ENCODE assay signal across 18 cellular contexts in the genomic region with DNA sequence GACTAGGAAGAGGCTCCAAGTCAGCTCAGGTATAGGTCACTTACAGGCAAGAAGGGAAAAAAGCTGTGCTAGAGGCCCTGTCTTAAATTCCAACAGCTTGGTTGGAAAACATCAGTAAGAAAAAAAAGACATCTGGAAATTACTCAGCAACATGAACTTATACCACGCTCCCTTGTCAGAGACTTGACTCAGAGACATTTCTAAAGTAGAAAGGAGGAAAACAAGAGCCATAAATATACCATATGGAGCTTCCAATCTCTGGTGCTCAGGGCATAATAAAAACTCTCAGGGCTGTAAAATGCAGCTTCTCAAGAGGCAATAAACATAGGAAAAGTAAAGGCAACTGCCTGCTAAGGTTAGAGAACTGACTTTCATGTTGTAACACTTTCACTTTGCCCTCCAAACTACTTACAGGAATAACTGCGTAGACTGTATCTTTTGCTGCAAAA. TPM values are rescaled to one million over a fixed set of nuclear protein-coding genes. Genes with fewer than 3 reads are reported as not detected.
DNase-seq lines count a peak whose midpoint lies in the region; ATAC-seq, FAIRE-seq and TF ChIP-seq lines count a peak whose summit lies in the region.
"Had no signal": no experiment of that assay in that cellular context is flagged by ENCODE, and none has a peak within 500 bp of the region (broad histone marks: within the 10 kb centered on the region; RNA-seq: fewer than 3 reads in every experiment).

No MANE protein-coding gene starts in this region.

- no peak for DNase-seq in activated T-cell treated with anti-CD3 and anti-CD28 coated beads, Interleukin-2, amount 50 U/mL, for 72 hours
- DNase-seq in activated T-cell treated with anti-CD3 and anti-CD28 coated beads, Interleukin-2, amount 50 U/mL, for 4 hours = no peak
- no peak for DNase-seq in PC-9
- peak; percentile 16 for DNase-seq in fibroblast of pulmonary artery (ENCODE audit: low read depth)
- no peak for DNase-seq in stimulated activated naive B cell treated with anti-CD40 and anti-IgM and Interleukin-4, amounts not matched to agents 10 μg/mL and 1 μg/mL and 100 μg/mL, for 72 hours
- DNase-seq in GM12892 (ENCODE audit: insufficient read length) = no peak
- no peak for DNase-seq in NCI-H526 (lab: John Stamatoyannopoulos, UW)
- no peak for DNase-seq in 8988T
- DNase-seq: adrenal gland; AML-193; effector CD8-positive, alpha-beta T cell; NCI-H1092 treated with DMSO at 0.1 percent for 48 hours; NCI-H446 treated with DMSO at 0.1 percent for 48 hours; RPMI8226; stimulated activated CD4-positive, alpha-beta T cell treated with anti-CD3 and anti-CD28 coated beads, Interleukin-15, amount 100 ng/mL, for 24 hours; T-helper 9 cell had no signal

- 0 out of 2 replicates have a peak, but pooled peaks cover 4% of the 10 kb centered on the region for H3K4me1 ChIP-seq in PC-9 (replicated peaks; ENCODE audit: insufficient read depth)
- H3K4me1 ChIP-seq: adrenal gland had no signal

- H3K4me2 ChIP-seq in PC-9 = no peak overlapping the region

- peak; percentile 27 to 44 for ATAC-seq in activated T-cell treated with anti-CD3 and anti-CD28 coated beads, Interleukin-2, amount 50 U/mL, for 72 hours (replicated peaks in 1 of 2)
- ATAC-seq in activated T-cell treated with anti-CD3 and anti-CD28 coated beads, Interleukin-2, amount 50 U/mL, for 4 hours = no peak
- ATAC-seq in stimulated activated naive B cell treated with anti-CD40 and anti-IgM and Interleukin-4, amounts not matched to agents 10 μg/mL and 1 μg/mL and 100 μg/mL, for 72 hours (replicated peaks) = no peak
- ATAC-seq: HCT116 had no signal

- TF ChIP-seq CTCF in PC-9 (conservative IDR thresholded peaks at IDR 0.05) = no peak
- TF ChIP-seq CTCF in fibroblast of pulmonary artery (IDR thresholded peaks at IDR 0.05; ENCODE audit: low read length, missing control alignments) = no peak

- FAIRE-seq in GM12892 (lab: Jason Lieb, UNC) = no peak

- H3K4me3 Mint-ChIP-seq in activated T-cell treated with anti-CD3 and anti-CD28 coated beads, Interleukin-2, amount 50 U/mL, for 72 hours = no peak overlapping the region
- no peak overlapping the region for H3K4me3 Mint-ChIP-seq in activated T-cell treated with anti-CD3 and anti-CD28 coated beads, Interleukin-2, amount 50 U/mL, for 4 hours
- H3K4me3 Mint-ChIP-seq in stimulated activated naive B cell treated with anti-CD40 and anti-IgM and Interleukin-4, amounts not matched to agents 10 μg/mL and 1 μg/mL and 100 μg/mL, for 72 hours = no peak overlapping the region

- intact Hi-C loops in PC-9 (cut with micrococcal nuclease; ENCODE audit: unreplicated experiment) = no loop called here

- peaks cover 11% of the 10 kb centered on the region; the same call in 1 of the 2 replicates for H3F3A ChIP-seq in PC-9 (ENCODE audit: insufficient read depth, low read depth)

- H3K9me3 Mint-ChIP-seq in activated T-cell treated with anti-CD3 and anti-CD28 coated beads, Interleukin-2, amount 50 U/mL, for 72 hours = peaks cover 2 to 3% of the 10 kb centered on the region in 2 donors
- H3K9me3 Mint-ChIP-seq in activated T-cell treated with anti-CD3 and anti-CD28 coated beads, Interleukin-2, amount 50 U/mL, for 4 hours = peaks cover 5% of the 10 kb centered on the region
- H3K9me3 Mint-ChIP-seq in stimulated activated naive B cell treated with anti-CD40 and anti-IgM and Interleukin-4, amounts not matched to agents 10 μg/mL and 1 μg/mL and 100 μg/mL, for 72 hours = peaks cover 4 to 7% of the 10 kb centered on the region in 2 donors

- BruUV-seq in PC-9 (replicated peaks; lab: Mats Ljungman, UMichigan) = no TSS peak

- peaks cover 16 to 30% of the 10 kb centered on the region in 2 donors for H3K36me3 Mint-ChIP-seq in activated T-cell treated with anti-CD3 and anti-CD28 coated beads, Interleukin-2, amount 50 U/mL, for 72 hours (ENCODE audit: insufficient read depth in 2 of 2)
- H3K36me3 Mint-ChIP-seq in activated T-cell treated with anti-CD3 and anti-CD28 coated beads, Interleukin-2, amount 50 U/mL, for 4 hours (ENCODE audit: insufficient read depth) = peaks cover 58% of the 10 kb centered on the region
- H3K36me3 Mint-ChIP-seq in stimulated activated naive B cell treated with anti-CD40 and anti-IgM and Interleukin-4, amounts not matched to agents 10 μg/mL and 1 μg/mL and 100 μg/mL, for 72 hours = peaks cover 45 to 68% of the 10 kb centered on the region in 2 donors

- H3K4me1 Mint-ChIP-seq in activated T-cell treated with anti-CD3 and anti-CD28 coated beads, Interleukin-2, amount 50 U/mL, for 72 hours (ENCODE audit: low read depth) = peaks cover 11% of the 10 kb centered on the region
- peaks cover 3% of the 10 kb centered on the region for H3K4me1 Mint-ChIP-seq in activated T-cell treated with anti-CD3 and anti-CD28 coated beads, Interleukin-2, amount 50 U/mL, for 4 hours (ENCODE audit: low read depth)
- peaks cover 2 to 6% of the 10 kb centered on the region in 2 donors for H3K4me1 Mint-ChIP-seq in stimulated activated naive B cell treated with anti-CD40 and anti-IgM and Interleukin-4, amounts not matched to agents 10 μg/mL and 1 μg/mL and 100 μg/mL, for 72 hours

- peaks cover 14% of the 10 kb centered on the region; the same call in 1 of the 2 replicates for H3K36me3 ChIP-seq in PC-9 (ENCODE audit: low read depth)

- H3K27ac Mint-ChIP-seq in activated T-cell treated with anti-CD3 and anti-CD28 coated beads, Interleukin-2, amount 50 U/mL, for 72 hours = peak overlapping the region; percentile 54
- peak overlapping the region; percentile 73 for H3K27ac Mint-ChIP-seq in stimulated activated naive B cell treated with anti-CD40 and anti-IgM and Interleukin-4, amounts not matched to agents 10 μg/mL and 1 μg/mL and 100 μg/mL, for 72 hours

- no peaks in the 10 kb centered on the region for H3K27me3 Mint-ChIP-seq in activated T-cell treated with anti-CD3 and anti-CD28 coated beads, Interleukin-2, amount 50 U/mL, for 72 hours (ENCODE audit: low read depth)
- H3K27me3 Mint-ChIP-seq in activated T-cell treated with anti-CD3 and anti-CD28 coated beads, Interleukin-2, amount 50 U/mL, for 4 hours (ENCODE audit: low read depth) = no peaks in the 10 kb centered on the region
- no peaks in the 10 kb centered on the region for H3K27me3 Mint-ChIP-seq in stimulated activated naive B cell treated with anti-CD40 and anti-IgM and Interleukin-4, amounts not matched to agents 10 μg/mL and 1 μg/mL and 100 μg/mL, for 72 hours

- 0 out of 2 replicates have a peak overlapping the region, but pooled peaks have one; percentile 6 for H3K27ac ChIP-seq in PC-9

- no peak for TF ChIP-seq POLR2A in GM12892 (IDR thresholded peaks at IDR 0.05; ENCODE audit: low read depth, low read length)

- CTCF ChIA-PET in PC-9 (lab: Charles Lee) = no interaction called here

- POLR2A ChIA-PET in PC-9 (lab: Charles Lee; ENCODE audit: unreplicated experiment) = no interaction called here

- H3K79me2 ChIP-seq in PC-9 (ENCODE audit: low read depth) = no peaks in the 10 kb centered on the region

- H3K9me2 ChIP-seq in PC-9 (ENCODE audit: insufficient read depth) = no peaks in the 10 kb centered on the region

- no peaks in the 10 kb centered on the region for H3K9me3 ChIP-seq in PC-9 (ENCODE audit: insufficient read depth, low read depth)
- H3K9me3 ChIP-seq: adrenal gland had no signal

- H3K27me3 ChIP-seq in PC-9 (ENCODE audit: insufficient read depth, low read depth) = no peaks in the 10 kb centered on the region
- H3K27me3 ChIP-seq: adrenal gland had no signal

- H4K20me1 ChIP-seq in PC-9 (ENCODE audit: insufficient read depth) = no peaks in the 10 kb centered on the region

- H2AFZ ChIP-seq in PC-9 = no peak overlapping the region

- no peak overlapping the region for H3K4me3 ChIP-seq in PC-9
- no peak overlapping the region for H3K4me3 ChIP-seq in fibroblast of pulmonary artery (replicated peaks; ENCODE audit: low read depth, low read length)

RNA-seq across cellular contexts. Expression of a gene that starts 14.7 kb away (rescaled TPM):
- 10 to 100 TPM; 45.7 to 47.5 TPM for total RNA-seq in activated T-cell treated with anti-CD3 and anti-CD28 coated beads, Interleukin-2, amount 50 U/mL, for 72 hours
- total RNA-seq in activated T-cell treated with anti-CD3 and anti-CD28 coated beads, Interleukin-2, amount 50 U/mL, for 4 hours = 10 to 100 TPM; 35.7 to 42.5 (median 39.3) TPM
- total RNA-seq in PC-9 (2021) = 47.0 and 50.3 TPM in 2 replicates
- 54.6 TPM for polyA plus RNA-seq in GM12892 (2012; ENCODE audit: missing spikeins)

RNA-seq across cellular contexts. Expression of a gene that starts 18.2 kb away (rescaled TPM):
- under 1 TPM in 1 of 2 donors, not detected in 1; 0.65 TPM for total RNA-seq in activated T-cell treated with anti-CD3 and anti-CD28 coated beads, Interleukin-2, amount 50 U/mL, for 72 hours
- not detected for total RNA-seq in activated T-cell treated with anti-CD3 and anti-CD28 coated beads, Interleukin-2, amount 50 U/mL, for 4 hours
- total RNA-seq in PC-9 (2021) = 0.45 TPM in 1 of 2 replicates, not detected in the other
- not detected for polyA plus RNA-seq in GM12892 (2012; ENCODE audit: missing spikeins)
- total RNA-seq: omental fat pad had no signal

RNA-seq across cellular contexts. Expression of a gene that starts 36.8 kb away (rescaled TPM):
- 10 to 100 TPM; 13.3 to 13.7 TPM for total RNA-seq in activated T-cell treated with anti-CD3 and anti-CD28 coated beads, Interleukin-2, amount 50 U/mL, for 72 hours
- total RNA-seq in activated T-cell treated with anti-CD3 and anti-CD28 coated beads, Interleukin-2, amount 50 U/mL, for 4 hours = 10 to 100 TPM in 2 of 3 donors, 1 to 10 TPM in 1; 8.3 to 11.9 (median 11.0) TPM
- total RNA-seq in PC-9 (2021) = 33.9 and 35.2 TPM in 2 replicates
- polyA plus RNA-seq in GM12892 (2012; ENCODE audit: missing spikeins) = 6.7 TPM

RNA-seq across cellular contexts. Expression of a gene that starts 49.4 kb away (rescaled TPM):
- 10 to 100 TPM; 35.5 to 37.5 TPM for total RNA-seq in activated T-cell treated with anti-CD3 and anti-CD28 coated beads, Interleukin-2, amount 50 U/mL, for 72 hours
- total RNA-seq in activated T-cell treated with anti-CD3 and anti-CD28 coated beads, Interleukin-2, amount 50 U/mL, for 4 hours = 10 to 100 TPM; 21.1 to 26.1 (median 21.6) TPM
- 103 and 112 TPM in 2 replicates for total RNA-seq in PC-9 (2021)
- polyA plus RNA-seq in GM12892 (2012; ENCODE audit: missing spikeins) = 24.1 TPM

Comparison
In these comparisons a context has a peak if more than half of its experiments do, and no peak if none do; other contexts are left out.
1. ATAC-seq: peak in activated T-cell treated with anti-CD3 and anti-CD28 coated beads, Interleukin-2, amount 50 U/mL, for 72 hours (2 of 2); none in activated T-cell treated with anti-CD3 and anti-CD28 coated beads, Interleukin-2, amount 50 U/mL, for 4 hours (0 of 2) and stimulated activated naive B cell treated with anti-CD40 and anti-IgM and Interleukin-4, amounts not matched to agents 10 μg/mL and 1 μg/mL and 100 μg/mL, for 72 hours (0 of 2).